In genomic region chr5:150209020-150209635, GRCh38 we compare ENCODE assay signal across 10 cellular contexts.
DNase-seq lines count a peak whose midpoint lies in the region; ATAC-seq and TF ChIP-seq lines count a peak whose summit lies in the region.
"Had no signal": no experiment of that assay in that cellular context is flagged by ENCODE, and none has a peak within 500 bp of the region (broad histone marks: within the 10 kb centered on the region; RNA-seq: fewer than 3 reads in every experiment).

No MANE protein-coding gene starts in this region.

- peak overlapping the region; percentile 53 for H3K27ac ChIP-seq in VCaP

- H3K9me3 Mint-ChIP-seq in stimulated activated memory B cell treated with anti-CD40 and anti-IgM and Interleukin-4, amounts not matched to agents 10 μg/mL and 1 μg/mL and 100 μg/mL, for 72 hours = no peaks in the 10 kb centered on the region
- H3K9me3 Mint-ChIP-seq: activated B cell treated with CpG ODN at 0.5 μM for 24 hours had no signal

- DNase-seq in NOMO-1 treated with DMSO at 0.1 percent for 48 hours (lab: John Stamatoyannopoulos, UW; ENCODE audit: unreplicated experiment) (peak; percentile 10), NOMO-1 (lab: John Stamatoyannopoulos, UW; ENCODE audit: unreplicated experiment in 2 of 2) (no peak), fibroblast of peridontal ligament (ENCODE audit: extremely low read depth) (peak; percentile 88)
- no peak for DNase-seq in stimulated activated naive CD4-positive, alpha-beta T cell treated with Interleukin-2 at 50 U/mL for 16 hours (lab: John Stamatoyannopoulos, UW)
- DNase-seq: activated B cell treated with CpG ODN at 0.5 μM for 24 hours, BE2C had no signal

- H3K4me3 Mint-ChIP-seq in stimulated activated memory B cell treated with anti-CD40 and anti-IgM and Interleukin-4, amounts not matched to agents 10 μg/mL and 1 μg/mL and 100 μg/mL, for 72 hours = peak overlapping the region; percentile 46
- H3K4me3 Mint-ChIP-seq: activated B cell treated with CpG ODN at 0.5 μM for 24 hours had no signal

- peaks cover 15% of the 10 kb centered on the region for H3K4me1 Mint-ChIP-seq in stimulated activated memory B cell treated with anti-CD40 and anti-IgM and Interleukin-4, amounts not matched to agents 10 μg/mL and 1 μg/mL and 100 μg/mL, for 72 hours

- H3K27ac Mint-ChIP-seq in stimulated activated memory B cell treated with anti-CD40 and anti-IgM and Interleukin-4, amounts not matched to agents 10 μg/mL and 1 μg/mL and 100 μg/mL, for 72 hours = no peak overlapping the region
- H3K27ac Mint-ChIP-seq: activated B cell treated with CpG ODN at 0.5 μM for 24 hours had no signal

- TF ChIP-seq CTCF in VCaP (conservative IDR thresholded peaks at IDR 0.05) = no peak

- peak; percentile 6 for ATAC-seq in stimulated activated memory B cell treated with anti-CD40 and anti-IgM and Interleukin-4, amounts not matched to agents 10 μg/mL and 1 μg/mL and 100 μg/mL, for 72 hours
- no peak for ATAC-seq in HG03135 (IDR thresholded peaks at IDR 0.05; ENCODE audit: unreplicated experiment)
- ATAC-seq in HG03025 (IDR thresholded peaks at IDR 0.05; ENCODE audit: low FRiP score, unreplicated experiment) = no peak

- peaks cover 64% of the 10 kb centered on the region for H3K27me3 Mint-ChIP-seq in stimulated activated memory B cell treated with anti-CD40 and anti-IgM and Interleukin-4, amounts not matched to agents 10 μg/mL and 1 μg/mL and 100 μg/mL, for 72 hours

- no peaks in the 10 kb centered on the region for H3K36me3 Mint-ChIP-seq in stimulated activated memory B cell treated with anti-CD40 and anti-IgM and Interleukin-4, amounts not matched to agents 10 μg/mL and 1 μg/mL and 100 μg/mL, for 72 hours

Comparison
In these comparisons a context has a peak if more than half of its experiments do, and no peak if none do; other contexts are left out.
1. DNase-seq: peak in NOMO-1 treated with DMSO at 0.1 percent for 48 hours (single experiment) and fibroblast of peridontal ligament (single experiment); none in NOMO-1 (0 of 2) and stimulated activated naive CD4-positive, alpha-beta T cell treated with Interleukin-2 at 50 U/mL for 16 hours (single experiment).